ENCODE assay signal across 9 cellular contexts in the genomic region with DNA sequence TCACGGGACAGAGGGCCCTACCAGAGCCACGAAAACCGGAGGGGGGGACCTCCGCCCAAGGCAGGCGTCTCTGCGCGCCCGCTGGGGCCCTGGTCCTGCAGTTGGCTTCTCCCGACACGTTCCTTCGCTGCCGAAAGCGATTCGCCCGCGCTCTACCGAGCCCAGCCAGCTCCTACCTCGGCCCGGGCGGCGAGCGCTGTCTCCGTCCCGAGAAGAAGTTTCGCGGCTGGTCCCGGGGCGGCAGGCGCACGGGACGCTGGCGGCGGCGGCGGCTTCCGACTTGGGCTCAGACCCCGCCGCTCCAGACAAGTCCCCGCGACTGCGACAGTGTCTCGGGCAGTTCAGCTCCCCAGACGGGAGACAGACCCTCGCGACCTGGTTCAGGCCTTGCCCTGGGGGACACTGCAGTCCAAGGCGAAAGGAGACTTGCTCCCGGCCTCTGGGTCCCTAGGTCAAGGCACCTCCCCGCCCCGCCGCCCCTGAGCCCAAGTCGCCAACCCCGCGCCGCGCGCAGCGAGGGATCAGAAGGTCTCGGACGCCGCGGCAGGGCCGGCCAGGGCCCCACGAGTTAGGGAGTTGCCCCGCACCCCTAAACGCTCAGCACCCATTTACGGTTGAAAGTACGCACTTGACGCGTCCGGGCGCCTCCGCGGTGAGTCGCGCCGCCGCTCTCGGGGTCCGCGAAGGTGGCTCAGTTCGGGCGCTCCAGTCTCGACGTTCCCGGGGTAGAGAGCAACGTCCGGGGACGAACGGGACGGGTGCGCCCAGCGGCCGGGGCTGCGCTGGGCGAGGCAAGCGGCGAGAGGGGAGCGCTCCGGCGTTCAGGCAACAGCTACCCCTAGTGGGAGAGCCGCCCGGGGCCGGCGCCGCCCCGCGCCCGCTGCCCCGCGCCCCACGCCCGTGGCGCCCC. TPM values are rescaled to one million over a fixed set of nuclear protein-coding genes. Genes with fewer than 3 reads are reported as not detected.
DNase-seq lines count a peak whose midpoint lies in the region; ATAC-seq and TF ChIP-seq lines count a peak whose summit lies in the region.
"Had no signal": no experiment of that assay in that cellular context is flagged by ENCODE, and none has a peak within 500 bp of the region (broad histone marks: within the 10 kb centered on the region; RNA-seq: fewer than 3 reads in every experiment).

No MANE protein-coding gene starts in this region.

- H3K9me3 ChIP-seq in right lobe of liver, result peaks cover 0 to 7% (median 0%) of the 10 kb centered on the region in 4 donors
- no peaks in the 10 kb centered on the region for H3K9me3 ChIP-seq in thyroid gland

- DNase-seq in activated CD4-positive, alpha-beta T cell treated with anti-CD3 and anti-CD28 coated beads for 36 hours, result peak; percentile 38
- DNase-seq in activated CD4-positive, alpha-beta T cell treated with anti-CD3 and anti-CD28 coated beads for 1 hour, result no peak
- peak; percentile 73 for DNase-seq in ecto neural progenitor cell (ENCODE audit: low spot score)
- peak in 2 of 3 donors; percentile 59 to 65 for DNase-seq in right lobe of liver
- no peak for DNase-seq in thyroid gland
- DNase-seq in activated T-cell treated with anti-CD3 and anti-CD28 coated beads, Interleukin-2, amount 50 U/mL, for 1 hour, result no peak
- DNase-seq in HUDEP-2 (lab: John Stamatoyannopoulos, UW; ENCODE audit: unreplicated experiment in 76 of 76), result no peak
- DNase-seq: foreskin melanocyte had no signal

- CTCF ChIA-PET in activated CD4-positive, alpha-beta T cell treated with anti-CD3 and anti-CD28 coated beads for 36 hours (lab: Charles Lee), result no interaction called here

- TF ChIP-seq CTCF in right lobe of liver (IDR thresholded peaks at IDR 0.05) (peak in 3 of 4 donors; percentile 8 to 52 (median 31)), thyroid gland (IDR thresholded peaks at IDR 0.05) (no peak)

- peaks cover 0 to 7% (median 0%) of the 10 kb centered on the region in 4 donors for H3K4me1 ChIP-seq in right lobe of liver
- H3K4me1 ChIP-seq in thyroid gland, result no peaks in the 10 kb centered on the region

- peaks cover 2% of the 10 kb centered on the region for H3K9me3 Mint-ChIP-seq in activated CD4-positive, alpha-beta T cell treated with anti-CD3 and anti-CD28 coated beads for 36 hours (ENCODE audit: low read depth)

- H3K27ac Mint-ChIP-seq in activated CD4-positive, alpha-beta T cell treated with anti-CD3 and anti-CD28 coated beads for 36 hours, result no peak overlapping the region

- H3K27ac ChIP-seq in right lobe of liver (peak overlapping the region in 1 of 3 donors; percentile 40), thyroid gland (peak overlapping the region; percentile 36 to 52 (median 43))

- peak overlapping the region; percentile 32 to 56 (median 42) for H3K4me3 ChIP-seq in right lobe of liver
- H3K4me3 ChIP-seq in thyroid gland (replicated peaks in 1 of 3), result peak overlapping the region in 1 of 3 donors; percentile 24

- H3K36me3 ChIP-seq in right lobe of liver (no peaks in the 10 kb centered on the region), thyroid gland (no peaks in the 10 kb centered on the region)

- peaks cover 1% of the 10 kb centered on the region for H3K36me3 Mint-ChIP-seq in activated CD4-positive, alpha-beta T cell treated with anti-CD3 and anti-CD28 coated beads for 36 hours (ENCODE audit: low read depth)

- peak; percentile 39 for ATAC-seq in activated CD4-positive, alpha-beta T cell treated with anti-CD3 and anti-CD28 coated beads for 36 hours
- ATAC-seq in right lobe of liver (peak; percentile 66 to 79 (median 76)), HG02938 (IDR thresholded peaks at IDR 0.05; ENCODE audit: unreplicated experiment) (no peak)

- peaks cover 0 to 13% of the 10 kb centered on the region in 2 donors for H3K27me3 ChIP-seq in right lobe of liver
- peaks cover 5% of the 10 kb centered on the region for H3K27me3 ChIP-seq in thyroid gland

- WGBS in right lobe of liver (ENCODE audit: insufficient coverage, low coverage, low lambda C conversion rate, missing lambda C conversion rate), result 8% methylated on average over 15 of the region's 113 CpGs
- 0 to 2% methylated on average over 8 to 46 of the region's 113 CpGs for WGBS in thyroid gland, 2 donors

- POLR2A ChIA-PET in activated CD4-positive, alpha-beta T cell treated with anti-CD3 and anti-CD28 coated beads for 36 hours (lab: Charles Lee), result no interaction called here

- H3K4me1 Mint-ChIP-seq in activated CD4-positive, alpha-beta T cell treated with anti-CD3 and anti-CD28 coated beads for 36 hours, result peaks cover 3% of the 10 kb centered on the region

- no peak overlapping the region for H3K4me3 Mint-ChIP-seq in activated CD4-positive, alpha-beta T cell treated with anti-CD3 and anti-CD28 coated beads for 36 hours

- TF ChIP-seq POLR2A in right lobe of liver (IDR thresholded peaks at IDR 0.05) (no peak), thyroid gland (IDR thresholded peaks at IDR 0.05) (no peak)

- intact Hi-C loops in activated CD4-positive, alpha-beta T cell treated with anti-CD3 and anti-CD28 coated beads for 36 hours (cut with DNase I, micrococcal nuclease), result loop anchor here (5.0 to 10.0 kb wide), 2 partner anchors 103 to 105 kb away; no protein-coding TSS in a partner anchor
- intact Hi-C loops in right lobe of liver (cut with DNase I) (loop anchor here in 1 of 2 donors (10.0 kb wide), 1 partner anchor 155 kb away; no protein-coding TSS in a partner anchor), thyroid gland (cut with DNase I) (no loop called here)

- peaks cover 40% of the 10 kb centered on the region for H3K27me3 Mint-ChIP-seq in activated CD4-positive, alpha-beta T cell treated with anti-CD3 and anti-CD28 coated beads for 36 hours

RNA-seq across cellular contexts. Expression of a gene that starts 1.4 kb away (rescaled TPM):
- total RNA-seq in activated CD4-positive, alpha-beta T cell treated with anti-CD3 and anti-CD28 coated beads for 36 hours, result not detected
- total RNA-seq in right lobe of liver, result 1 to 10 TPM in 1 of 6 experiments, under 1 TPM in 1, not detected in 4; 0.39 to 6.4 TPM
- 10 to 100 TPM in 1 of 4 donors, 1 to 10 TPM in 3; 7.0 to 10.7 (median 7.6) TPM for total RNA-seq in thyroid gland

Comparison
In these comparisons a context has a peak if more than half of its experiments do, and no peak if none do; other contexts are left out.
1. DNase-seq: peak in activated CD4-positive, alpha-beta T cell treated with anti-CD3 and anti-CD28 coated beads for 36 hours (single experiment), ecto neural progenitor cell (single experiment) and right lobe of liver (2 of 3); none in activated CD4-positive, alpha-beta T cell treated with anti-CD3 and anti-CD28 coated beads for 1 hour (single experiment), thyroid gland (0 of 2), activated T-cell treated with anti-CD3 and anti-CD28 coated beads, Interleukin-2, amount 50 U/mL, for 1 hour (single experiment) and HUDEP-2 (0 of 76).
2. CTCF ChIP-seq: peak in right lobe of liver (3 of 4); none in thyroid gland (0 of 6).